In genomic region chr7:101814081-101814995, GRCh38 we compare ENCODE assay signal across 1 cellular context.
TF ChIP-seq lines count a peak whose summit lies in the region.

No MANE protein-coding gene starts in this region.

TF ChIP-seq in GM12878, 131 proteins besides CTCF, POLR2A, EP300 and RAD21 (continued from another document):
- peak; percentile 75 for TF ChIP-seq NR2F1 (conservative IDR thresholded peaks at IDR 0.05)
- TF ChIP-seq BACH1 (IDR thresholded peaks at IDR 0.05; ENCODE audit: borderline replicate concordance) = peak; percentile 85
- no peak for TF ChIP-seq TBL1XR1 (IDR thresholded peaks at IDR 0.05; ENCODE audit: low read depth, low read length)
- 0 out of 2 replicates have a peak, but pooled peaks have one; percentile 23 for TF ChIP-seq ATF3 (IDR thresholded peaks at IDR 0.05; ENCODE audit: borderline replicate concordance, extremely low read depth, low read depth, low read length)
- TF ChIP-seq RB1 (IDR thresholded peaks at IDR 0.05; ENCODE audit: borderline replicate concordance) = peak; percentile 83; the same call in 1 of the 2 replicates
- peak; percentile 66; the same call in 1 of the 2 replicates for TF ChIP-seq ZNF217 (IDR thresholded peaks at IDR 0.05)
- peak; percentile 43 for TF ChIP-seq SMC3 (IDR thresholded peaks at IDR 0.05; ENCODE audit: borderline replicate concordance, low read length)
- peak; percentile 53; the same call in 1 of the 2 replicates for TF ChIP-seq ZSCAN29 (IDR thresholded peaks at IDR 0.05)
- TF ChIP-seq NKRF (conservative IDR thresholded peaks at IDR 0.05) = peak; percentile 74
- TF ChIP-seq USF2 (IDR thresholded peaks at IDR 0.05; ENCODE audit: borderline replicate concordance, low read depth, low read length) = no peak
- no peak for TF ChIP-seq IRF4 (IDR thresholded peaks at IDR 0.05; ENCODE audit: low read depth, low read length)
- no peak for TF ChIP-seq SIX5 (IDR thresholded peaks at IDR 0.05; ENCODE audit: low read depth, low read length, severe bottlenecking)
- TF ChIP-seq ZNF274 (IDR thresholded peaks at IDR 0.05; ENCODE audit: insufficient read depth, insufficient read length) = no peak
- TF ChIP-seq NBN (IDR thresholded peaks at IDR 0.05) = no peak
- TF ChIP-seq ZNF207 (IDR thresholded peaks at IDR 0.05; ENCODE audit: borderline replicate concordance) = 0 out of 2 replicates have a peak, but pooled peaks have one; percentile 78
- TF ChIP-seq SUZ12 (IDR thresholded peaks at IDR 0.05; ENCODE audit: unreplicated experiment) = no peak
- peak; percentile 85 for TF ChIP-seq GATAD2B (conservative IDR thresholded peaks at IDR 0.05; ENCODE audit: low read depth)
- no peak for TF ChIP-seq E2F8 (IDR thresholded peaks at IDR 0.05; ENCODE audit: low read depth, partially characterized antibody)
- TF ChIP-seq DPF2 (IDR thresholded peaks at IDR 0.05) = peak; percentile 66; the same call in 1 of the 2 replicates
- peak; percentile 48; the same call in 1 of the 2 replicates for TF ChIP-seq MAX (IDR thresholded peaks at IDR 0.05; ENCODE audit: low read depth, low read length)
- no peak for TF ChIP-seq BRCA1 (IDR thresholded peaks at IDR 0.05; ENCODE audit: low read depth, low read length)
- no peak for TF ChIP-seq GABPA (IDR thresholded peaks at IDR 0.05; ENCODE audit: low read depth)
- TF ChIP-seq IKZF1 (conservative IDR thresholded peaks at IDR 0.05) = peak; percentile 79
- no peak for TF ChIP-seq EZH2 (IDR thresholded peaks at IDR 0.05; ENCODE audit: borderline replicate concordance, control insufficient read depth, low read depth, low read length)
- TF ChIP-seq E2F4 (IDR thresholded peaks at IDR 0.05; ENCODE audit: low read depth, low read length) = no peak
- TF ChIP-seq KLF5 (IDR thresholded peaks at IDR 0.05; ENCODE audit: partially characterized antibody) = peak; percentile 67
- TF ChIP-seq BHLHE40 (IDR thresholded peaks at IDR 0.05; ENCODE audit: borderline replicate concordance in 1 of 2, low read depth in 2 of 2, low read length in 1 of 2) = peak; percentile 98 to 100
- TF ChIP-seq ZNF687 (IDR thresholded peaks at IDR 0.05) = peak; percentile 69; the same call in 1 of the 2 replicates
- TF ChIP-seq RELA (IDR thresholded peaks at IDR 0.05; ENCODE audit: borderline replicate concordance, partially characterized antibody) = peak; percentile 66
- peak; percentile 74 for TF ChIP-seq YY1 (IDR thresholded peaks at IDR 0.05; ENCODE audit: low read depth, low read length)
- no peak for TF ChIP-seq NFYA (IDR thresholded peaks at IDR 0.05; ENCODE audit: borderline replicate concordance, low read depth, low read length)
- TF ChIP-seq LARP7 (IDR thresholded peaks at IDR 0.05) = peak; percentile 85
- TF ChIP-seq CREM (IDR thresholded peaks at IDR 0.05; ENCODE audit: low read depth) = 0 out of 2 replicates have a peak, but pooled peaks have one; percentile 11
- peak; percentile 94 for TF ChIP-seq SMARCA5 (IDR thresholded peaks at IDR 0.05)
- TF ChIP-seq RFX5 (IDR thresholded peaks at IDR 0.05; ENCODE audit: low read depth, low read length) = no peak
- 0 out of 2 replicates have a peak, but pooled peaks have one; percentile 16 for TF ChIP-seq NR2C1 (IDR thresholded peaks at IDR 0.05)
- peak; percentile 58 for TF ChIP-seq MXI1 (IDR thresholded peaks at IDR 0.05; ENCODE audit: low read depth, low read length)
- peak; percentile 68 for TF ChIP-seq USF1 (IDR thresholded peaks at IDR 0.05; ENCODE audit: borderline replicate concordance, extremely low read length, insufficient read depth, low read depth, low read length)
- no peak for TF ChIP-seq HDGF (IDR thresholded peaks at IDR 0.05)
- no peak for TF ChIP-seq PAX5 (IDR thresholded peaks at IDR 0.05; ENCODE audit: borderline replicate concordance, low read depth, low read length)
TF ChIP-seq in GM12878: peak in this region for 25.
